In genomic region chr2:75667884-75668283, GRCh38 we compare ENCODE assay signal across 15 cellular contexts.
"Had no signal": no experiment of that assay in that cellular context is flagged by ENCODE, and none has a peak within 500 bp of the region (broad histone marks: within the 10 kb centered on the region; RNA-seq: fewer than 3 reads in every experiment).

No MANE protein-coding gene starts in this region.

- H3K4me3 Mint-ChIP-seq: activated naive CD8-positive, alpha-beta T cell treated with anti-CD3 and anti-CD28 coated beads for 36 hours; activated T-cell treated with anti-CD3 and anti-CD28 coated beads, Interleukin-2, amount 50 U/mL, for 4 hours; memory B cell had no signal

- DNase-seq: activated CD4-positive, alpha-beta T cell treated with anti-CD3 and anti-CD28 coated beads for 1 hour; activated CD4-positive, alpha-beta T cell treated with anti-CD3 and anti-CD28 coated beads, Interleukin-2, amount 50 U/mL, for 48 hours; activated effector memory CD4-positive, alpha-beta T cell treated with anti-CD3 and anti-CD28 coated beads, Interleukin-2, amount 50 U/mL, for 16 hours; activated naive CD8-positive, alpha-beta T cell treated with anti-CD3 and anti-CD28 coated beads for 36 hours; activated T-cell treated with anti-CD3 and anti-CD28 coated beads, Interleukin-2, amount 50 U/mL, for 4 hours; anterior cingulate cortex; caudate nucleus; cortex of kidney; effector CD8-positive, alpha-beta T cell; hypothalamus; left ventricle myocardium inferior; pancreas; retina; T1000 had no signal

- H3K27ac ChIP-seq: left ventricle myocardium inferior had no signal

- H3K4me1 ChIP-seq: left ventricle myocardium inferior, pancreas had no signal

- H3K4me1 Mint-ChIP-seq: activated naive CD8-positive, alpha-beta T cell treated with anti-CD3 and anti-CD28 coated beads for 36 hours; memory B cell had no signal

- H3K9me3 Mint-ChIP-seq: activated naive CD8-positive, alpha-beta T cell treated with anti-CD3 and anti-CD28 coated beads for 36 hours; activated T-cell treated with anti-CD3 and anti-CD28 coated beads, Interleukin-2, amount 50 U/mL, for 4 hours; memory B cell had no signal

- H3K27ac Mint-ChIP-seq: activated naive CD8-positive, alpha-beta T cell treated with anti-CD3 and anti-CD28 coated beads for 36 hours; memory B cell had no signal

- ATAC-seq: activated T-cell treated with anti-CD3 and anti-CD28 coated beads, Interleukin-2, amount 50 U/mL, for 4 hours; pancreas had no signal

- H3K9me3 ChIP-seq: left ventricle myocardium inferior, pancreas had no signal

- H3K27me3 ChIP-seq: pancreas had no signal

- H3K4me3 ChIP-seq: left ventricle myocardium inferior, pancreas had no signal

- H3K27me3 Mint-ChIP-seq: activated naive CD8-positive, alpha-beta T cell treated with anti-CD3 and anti-CD28 coated beads for 36 hours; memory B cell had no signal
